ENCODE assay signal across 20 cellular contexts in the genomic region with DNA sequence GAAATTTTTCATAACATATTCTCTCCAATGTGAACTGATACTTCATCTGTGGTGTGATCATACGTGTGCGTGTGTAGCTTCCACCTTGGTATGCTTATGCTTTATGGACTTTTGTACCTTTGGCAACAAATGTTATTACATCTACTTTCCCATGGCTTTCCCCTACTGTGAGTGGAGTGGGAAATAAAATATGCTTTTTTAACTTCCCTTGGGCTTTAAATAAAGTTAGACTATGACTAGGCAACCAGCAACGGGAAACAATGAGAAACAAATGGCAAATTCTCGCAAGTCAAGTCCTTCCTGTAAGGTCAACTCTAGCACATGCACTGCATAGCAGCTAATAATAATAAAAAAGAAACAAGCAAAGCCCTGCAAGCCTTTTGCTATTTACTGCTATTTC.
DNase-seq lines count a peak whose midpoint lies in the region; ATAC-seq and TF ChIP-seq lines count a peak whose summit lies in the region.
"Had no signal": no experiment of that assay in that cellular context is flagged by ENCODE, and none has a peak within 500 bp of the region (broad histone marks: within the 10 kb centered on the region; RNA-seq: fewer than 3 reads in every experiment).

No MANE protein-coding gene starts in this region.

- H3K9me3 Mint-ChIP-seq in nephron = peaks cover 11% of the 10 kb centered on the region

- DNase-seq in SJSA1 (ENCODE audit: low read depth in 1 of 2, low spot score in 2 of 2) (peak in 1 of 2 experiments; percentile 73), coronary artery (ENCODE audit: low spot score) (no peak), thoracic aorta (ENCODE audit: low spot score) (no peak), NCI-H1436 treated with DMSO at 0.1 percent for 48 hours (lab: John Stamatoyannopoulos, UW) (no peak), iPS-NIHi7 (ENCODE audit: extremely low spot score) (no peak)
- DNase-seq: COR-L47, DMS153, GOT3, Kasumi-1, NCI-H1417, NCI-H2029, NCI-H2171 treated with DMSO at 0.1 percent for 48 hours, NCI-H510A, NCI-H82, Peyer's patch, SHP77 had no signal

- H3K27ac Mint-ChIP-seq in nephron = peak overlapping the region in 2 of 3 experiments; percentile 41 to 63
- H3K27ac Mint-ChIP-seq: CD14-positive monocyte had no signal

- no peak overlapping the region for H3K4me3 Mint-ChIP-seq in nephron
- H3K4me3 Mint-ChIP-seq: CD14-positive monocyte had no signal

- H3K4me1 ChIP-seq in SJSA1 (replicated peaks) (peaks cover 44% of the 10 kb centered on the region), thoracic aorta (ENCODE audit: control insufficient read depth in 1 of 2, low read depth in 2 of 2) (peaks cover 35 to 59% of the 10 kb centered on the region in 2 donors)
- H3K4me1 ChIP-seq: Peyer's patch had no signal

- H3K36me3 ChIP-seq in SJSA1 = no peaks in the 10 kb centered on the region
- H3K36me3 ChIP-seq in thoracic aorta = no peaks in the 10 kb centered on the region
- H3K36me3 ChIP-seq: Peyer's patch had no signal

- H3K27me3 Mint-ChIP-seq in nephron (ENCODE audit: low read depth) = no peaks in the 10 kb centered on the region

- H3K4me3 ChIP-seq in SJSA1 = no peak overlapping the region
- H3K4me3 ChIP-seq in coronary artery = peak overlapping the region; percentile 37
- H3K4me3 ChIP-seq in thoracic aorta = peak overlapping the region; percentile 22
- H3K4me3 ChIP-seq: Peyer's patch had no signal

- H3K36me3 Mint-ChIP-seq in nephron (ENCODE audit: low read depth) = no peaks in the 10 kb centered on the region
- H3K36me3 Mint-ChIP-seq: CD14-positive monocyte had no signal

- ATAC-seq in thoracic aorta (ENCODE audit: insufficient number of reproducible peaks, low FRiP score, low read depth) = peak; percentile 97
- no peak for ATAC-seq in GM21515 (IDR thresholded peaks at IDR 0.05; ENCODE audit: unreplicated experiment)
- ATAC-seq in GM19395 (IDR thresholded peaks at IDR 0.05; ENCODE audit: unreplicated experiment) = no peak

- TF ChIP-seq CTCF in coronary artery (IDR thresholded peaks at IDR 0.05) (no peak), nephron (IDR thresholded peaks at IDR 0.05; ENCODE audit: unreplicated experiment in 3 of 3) (no peak), thoracic aorta (IDR thresholded peaks at IDR 0.05) (no peak)

- H3K27me3 ChIP-seq in SJSA1 (replicated peaks) = no peaks in the 10 kb centered on the region
- H3K27me3 ChIP-seq in thoracic aorta (replicated peaks; ENCODE audit: insufficient read depth) = no peaks in the 10 kb centered on the region
- H3K27me3 ChIP-seq: Peyer's patch had no signal

- H3K9me3 ChIP-seq in SJSA1 (replicated peaks) (no peaks in the 10 kb centered on the region), thoracic aorta (no peaks in the 10 kb centered on the region)
- H3K9me3 ChIP-seq: Peyer's patch had no signal

- H3K27ac ChIP-seq in SJSA1 = peak overlapping the region; percentile 95
- peak overlapping the region; percentile 57 to 82 for H3K27ac ChIP-seq in coronary artery
- peak overlapping the region; percentile 84 to 86 for H3K27ac ChIP-seq in thoracic aorta
- H3K27ac ChIP-seq: Peyer's patch had no signal

- peaks cover 5% of the 10 kb centered on the region for H3K4me1 Mint-ChIP-seq in nephron
- H3K4me1 Mint-ChIP-seq: CD14-positive monocyte had no signal
